ENCODE assay signal across 20 cellular contexts in genomic region chr10:86067436-86068050, GRCh38.
"Had no signal": no experiment of that assay in that cellular context is flagged by ENCODE, and none has a peak within 500 bp of the region (broad histone marks: within the 10 kb centered on the region; RNA-seq: fewer than 3 reads in every experiment).

No MANE protein-coding gene starts in this region.

- H3K27ac ChIP-seq: colonic mucosa, left lung, prostate gland, right atrium auricular region, thoracic aorta, transverse colon, vagina had no signal

- H3K36me3 ChIP-seq: colonic mucosa, left lung, prostate gland, right atrium auricular region, thoracic aorta, transverse colon, vagina had no signal

- H3K9me3 Mint-ChIP-seq: effector memory CD8-positive, alpha-beta T cell; naive thymus-derived CD4-positive, alpha-beta T cell; nephron; stimulated activated effector memory CD8-positive, alpha-beta T cell treated with anti-CD3 and anti-CD28 coated beads, Interleukin-12 subunit alpha, Interleukin-12 subunit beta, amount 100 ng/mL, for 72 hours had no signal

- DNase-seq: colonic mucosa; dermis blood vessel endothelial cell; effector memory CD8-positive, alpha-beta T cell; left cardiac atrium; left lung; mesenchymal stem cell; midbrain; naive thymus-derived CD4-positive, alpha-beta T cell; nucleus accumbens; stimulated activated CD4-positive, alpha-beta T cell treated with anti-CD3 and anti-CD28 coated beads, Interleukin-2, amount 100 ng/mL, for 24 hours; stimulated activated CD4-positive, alpha-beta T cell treated with anti-CD3 and anti-CD28 coated beads, Interleukin-4, amount 100 ng/mL, for 24 hours; stimulated activated naive CD8-positive, alpha-beta T cell treated with anti-CD3 and anti-CD28 coated beads, Interleukin-15, Interleukin-2, amounts not matched to agents 100 U/mL and 50 U/mL, for 24 hours; transverse colon had no signal

- H3K4me1 Mint-ChIP-seq: naive thymus-derived CD4-positive, alpha-beta T cell; nephron; stimulated activated effector memory CD8-positive, alpha-beta T cell treated with anti-CD3 and anti-CD28 coated beads, Interleukin-12 subunit alpha, Interleukin-12 subunit beta, amount 100 ng/mL, for 72 hours had no signal

- H3K4me3 Mint-ChIP-seq: effector memory CD8-positive, alpha-beta T cell; naive thymus-derived CD4-positive, alpha-beta T cell; nephron; stimulated activated effector memory CD8-positive, alpha-beta T cell treated with anti-CD3 and anti-CD28 coated beads, Interleukin-12 subunit alpha, Interleukin-12 subunit beta, amount 100 ng/mL, for 72 hours had no signal

- H3K36me3 Mint-ChIP-seq: naive thymus-derived CD4-positive, alpha-beta T cell; stimulated activated effector memory CD8-positive, alpha-beta T cell treated with anti-CD3 and anti-CD28 coated beads, Interleukin-12 subunit alpha, Interleukin-12 subunit beta, amount 100 ng/mL, for 72 hours had no signal

- H3K9me3 ChIP-seq: colonic mucosa, left lung, prostate gland, right atrium auricular region, thoracic aorta, transverse colon, vagina had no signal

- H3K27ac Mint-ChIP-seq: effector memory CD8-positive, alpha-beta T cell; naive thymus-derived CD4-positive, alpha-beta T cell; nephron; stimulated activated effector memory CD8-positive, alpha-beta T cell treated with anti-CD3 and anti-CD28 coated beads, Interleukin-12 subunit alpha, Interleukin-12 subunit beta, amount 100 ng/mL, for 72 hours had no signal

- H3K4me1 ChIP-seq: colonic mucosa, left lung, prostate gland, right atrium auricular region, transverse colon, vagina had no signal

- H3K4me3 ChIP-seq: colonic mucosa, left lung, prostate gland, right atrium auricular region, thoracic aorta, transverse colon, vagina had no signal

- H3K27me3 ChIP-seq: colonic mucosa, right atrium auricular region, transverse colon, vagina had no signal

- ATAC-seq: effector memory CD8-positive, alpha-beta T cell; left cardiac atrium; left lung; naive thymus-derived CD4-positive, alpha-beta T cell; sciatic nerve; stimulated activated effector memory CD8-positive, alpha-beta T cell treated with anti-CD3 and anti-CD28 coated beads, Interleukin-12 subunit alpha, Interleukin-12 subunit beta, amount 100 ng/mL, for 72 hours; stimulated activated naive CD8-positive, alpha-beta T cell treated with anti-CD3 and anti-CD28 coated beads, Interleukin-15, Interleukin-2, amounts not matched to agents 100 U/mL and 50 U/mL, for 24 hours had no signal
